In the genomic region with DNA sequence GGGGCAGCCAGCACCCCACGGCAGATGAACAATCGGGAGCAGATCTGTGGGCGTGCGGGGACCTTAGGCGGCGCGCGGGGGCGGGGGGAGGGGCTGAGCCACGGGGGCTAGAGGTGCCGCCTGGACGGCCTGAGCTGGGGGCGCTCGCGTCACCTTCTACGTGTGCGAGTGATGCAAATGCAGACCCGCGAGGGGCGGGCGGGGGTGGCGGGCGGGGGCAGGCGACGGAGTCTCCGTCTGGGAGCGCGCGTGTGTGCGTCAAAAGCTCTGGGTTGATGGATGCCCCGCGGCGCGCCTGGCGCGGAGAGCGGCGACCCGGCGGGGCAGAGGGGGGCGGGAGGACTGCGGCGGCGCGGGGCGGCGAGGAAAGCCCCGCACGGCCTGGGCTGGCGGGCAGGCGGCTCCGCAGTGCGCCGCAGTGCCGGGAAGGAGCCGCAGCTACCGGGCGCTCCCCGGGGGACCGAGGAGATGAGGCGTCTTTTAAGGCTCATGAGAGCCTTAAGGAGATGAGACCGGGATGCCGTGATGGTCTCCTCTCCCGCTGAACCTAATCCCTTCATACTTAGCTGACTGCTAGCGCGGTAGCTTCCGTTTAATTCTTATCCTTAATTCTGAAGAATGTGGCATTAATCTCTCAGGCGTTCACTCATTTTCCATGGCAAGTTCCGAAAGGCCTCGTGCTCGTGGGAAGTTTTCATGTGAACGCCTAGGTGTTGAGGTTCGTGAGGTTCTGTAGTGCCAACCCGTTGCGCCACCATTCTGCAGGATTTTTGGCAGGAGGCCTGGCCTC, we compare ENCODE assay signal across 11 cellular contexts. TPM values are rescaled to one million over a fixed set of nuclear protein-coding genes. Genes with fewer than 3 reads are reported as not detected.
A peak's percentile ranks its signal among the peaks of the same experiment; 100 is the strongest.
DNase-seq lines count a peak whose midpoint lies in the region; ATAC-seq and TF ChIP-seq lines count a peak whose summit lies in the region.
"Had no signal": no experiment of that assay in that cellular context is flagged by ENCODE, and none has a peak within 500 bp of the region (broad histone marks: within the 10 kb centered on the region; RNA-seq: fewer than 3 reads in every experiment).

No MANE protein-coding gene starts in this region.

- H3K36me3 ChIP-seq in ectodermal cell (ENCODE audit: control insufficient read depth, insufficient read depth, low read length) (no peaks in the 10 kb centered on the region), sigmoid colon (no peaks in the 10 kb centered on the region)

- no peaks in the 10 kb centered on the region for H3K9me3 Mint-ChIP-seq in T-cell

- POLR2A ChIA-PET in T-cell (lab: Charles Lee), result no interaction called here

- H3K36me3 Mint-ChIP-seq in T-cell, result no peaks in the 10 kb centered on the region

- no peak for TF ChIP-seq POLR2A in sigmoid colon (IDR thresholded peaks at IDR 0.05)

- no peak overlapping the region for H3K27ac Mint-ChIP-seq in T-cell

- H3K9me3 ChIP-seq in ectodermal cell (ENCODE audit: control insufficient read depth, low read length) (no peaks in the 10 kb centered on the region), sigmoid colon (no peaks in the 10 kb centered on the region)

- intact Hi-C loops in sigmoid colon (cut with DNase I), result no loop called here

- H3K4me3 ChIP-seq in ectodermal cell (ENCODE audit: insufficient read depth, low read depth, low read length), result peak overlapping the region; percentile 51
- peak overlapping the region in 3 of 4 donors; percentile 4 to 24 (median 16) for H3K4me3 ChIP-seq in sigmoid colon

- peaks cover 73% of the 10 kb centered on the region for H3K27me3 ChIP-seq in ectodermal cell (ENCODE audit: control insufficient read depth, insufficient read depth, low read length, poor library complexity, severe bottlenecking)
- peaks cover 9 to 65% (median 25%) of the 10 kb centered on the region in 3 donors for H3K27me3 ChIP-seq in sigmoid colon

- TF ChIP-seq CTCF in sigmoid colon (IDR thresholded peaks at IDR 0.05), result no peak

- peaks cover 8% of the 10 kb centered on the region for H3K4me1 ChIP-seq in ectodermal cell (ENCODE audit: control insufficient read depth, insufficient read depth, low read length)
- peaks cover 0 to 29% (median 17%) of the 10 kb centered on the region in 4 donors for H3K4me1 ChIP-seq in sigmoid colon

- H3K4me1 Mint-ChIP-seq in T-cell, result peaks cover 28 to 31% (median 29%) of the 10 kb centered on the region in 3 donors

- DNase-seq in NCI-H2081 (lab: John Stamatoyannopoulos, UW) (peak; percentile 25 to 28), NCI-H2081 treated with DMSO at 0.1 percent for 48 hours (lab: John Stamatoyannopoulos, UW) (no peak), T-cell (peak in 4 of 34 experiments; percentile 9 to 17 (median 16)), sigmoid colon (no peak)
- DNase-seq: NCI-H226, small intestine had no signal

- H3K27ac ChIP-seq in ectodermal cell (ENCODE audit: insufficient read depth, low read depth, low read length, poor library complexity, severe bottlenecking), result no peak overlapping the region
- H3K27ac ChIP-seq in sigmoid colon, result no peak overlapping the region

- ATAC-seq in T-cell (replicated peaks in 1 of 4) (peak in 1 of 4 experiments; percentile 79), GM18517 (IDR thresholded peaks at IDR 0.05; ENCODE audit: unreplicated experiment) (no peak), HG03175 (IDR thresholded peaks at IDR 0.05; ENCODE audit: unreplicated experiment) (no peak), GM18858 (IDR thresholded peaks at IDR 0.05; ENCODE audit: unreplicated experiment) (no peak)

- TF ChIP-seq EP300 in sigmoid colon (IDR thresholded peaks at IDR 0.05), result no peak

- H3K27me3 Mint-ChIP-seq in T-cell, result peaks cover 68 to 71% of the 10 kb centered on the region in 2 donors

- CTCF ChIA-PET in T-cell (lab: Charles Lee), result no interaction called here

- WGBS in ectodermal cell, 2 experiments, result 2% methylated on average over 75 of the region's 75 CpGs
- 2% methylated on average over 75 of the region's 75 CpGs for WGBS in sigmoid colon, 2 donors

- H3K4me3 Mint-ChIP-seq in T-cell, result peak overlapping the region; percentile 58 to 77 (median 74)

RNA-seq across cellular contexts. Expression of a gene that starts 1.5 kb away (rescaled TPM):
- total RNA-seq in T-cell (under 1 TPM in 3 of 5 donors, not detected in 2; 0.03 to 0.07 (median 0.03) TPM), sigmoid colon (under 1 TPM; 0.33 to 0.71 (median 0.62) TPM)
- 3.1 TPM for polyA plus RNA-seq in ectodermal cell (2013, experiment 1 of 4)
- 3.9 TPM for polyA plus RNA-seq in ectodermal cell (2013, experiment 2 of 4)
- polyA plus RNA-seq in ectodermal cell (2013, experiment 3 of 4), result 1.6 TPM
- polyA plus RNA-seq in ectodermal cell (2013, experiment 4 of 4), result 2.7 TPM
- under 1 TPM in 1 of 3 donors, not detected in 2; 0.31 TPM for polyA plus RNA-seq in sigmoid colon
- total RNA-seq: glomerular endothelial cell had no signal

Comparison
In these comparisons a context has a peak if more than half of its experiments do, and no peak if none do; other contexts are left out.
1. DNase-seq: peak in NCI-H2081 (2 of 2); none in NCI-H2081 treated with DMSO at 0.1 percent for 48 hours (single experiment) and sigmoid colon (single experiment).